ENCODE assay signal across 10 cellular contexts in genomic region chr4:100557306-100557705, GRCh38. TPM values are rescaled to one million over a fixed set of nuclear protein-coding genes. Genes with fewer than 3 reads are reported as not detected.
"Had no signal": no experiment of that assay in that cellular context is flagged by ENCODE, and none has a peak within 500 bp of the region (broad histone marks: within the 10 kb centered on the region; RNA-seq: fewer than 3 reads in every experiment).

No MANE protein-coding gene starts in this region.

- H3K4me3 Mint-ChIP-seq: GM23338, H9 had no signal

- H3K9me3 Mint-ChIP-seq: GM23338 had no signal

- H3K27ac Mint-ChIP-seq: GM23338, H9 had no signal

- H3K4me3 ChIP-seq: GM23338, K562 had no signal

- DNase-seq: H9, HCEC 1CT, IMR-90 had no signal

- H3K27ac ChIP-seq: HL-60 had no signal

- ATAC-seq: GM23338, K562 had no signal

- H3K4me1 Mint-ChIP-seq: GM23338 had no signal

- FAIRE-seq: H1, H54, HTR-8/SVneo, K562 had no signal

RNA-seq across cellular contexts. Expression of gene EMCN, which starts 39.5 kb away (rescaled TPM):
- total RNA-seq: GM23338, H1, H9, HT-29, IMR-90, K562 had no signal
- polyA plus RNA-seq: GM23338, H1, IMR-90, K562 had no signal
